29 cellular contexts compared by ENCODE assay signal in genomic region chr5:170761708-170762066, GRCh38. TPM values are rescaled to one million over a fixed set of nuclear protein-coding genes. Genes with fewer than 3 reads are reported as not detected.
"Had no signal": no experiment of that assay in that cellular context is flagged by ENCODE, and none has a peak within 500 bp of the region (broad histone marks: within the 10 kb centered on the region; RNA-seq: fewer than 3 reads in every experiment).

No MANE protein-coding gene starts in this region.

- H3K36me3 Mint-ChIP-seq: activated CD8-positive, alpha-beta memory T cell treated with anti-CD3 and anti-CD28 coated beads, Interleukin-2, amount 10 ng/mL, durations not matched to agents 7 days and 5 days; activated naive CD4-positive, alpha-beta T cell treated with anti-CD3 and anti-CD28 coated beads, Interleukin-2, amount 50 U/mL, for 24 hours had no signal

- H3K27ac ChIP-seq: breast epithelium, SJCRH30 had no signal

- H3K9me3 Mint-ChIP-seq: activated naive CD4-positive, alpha-beta T cell treated with anti-CD3 and anti-CD28 coated beads, Interleukin-2, amount 50 U/mL, for 24 hours; activated T-cell treated with anti-CD3 and anti-CD28 coated beads, Interleukin-2, amount 50 U/mL, for 24 hours; activated T-helper 1 cell treated with anti-CD3 and anti-CD28 coated beads, Interleukin-12 subunit alpha, Interleukin-12 subunit beta, Interleukin-2, Interleukin-4 antibody, amounts not matched to agents 30 ng/mL and 10 ng/mL and 1 ng/mL, durations not matched to agents 14 hours and 24 hours and 36 hours had no signal

- H3K9ac ChIP-seq: SK-N-SH had no signal

- H3K27ac Mint-ChIP-seq: activated CD8-positive, alpha-beta memory T cell treated with anti-CD3 and anti-CD28 coated beads, Interleukin-2, amount 10 ng/mL, durations not matched to agents 7 days and 5 days; activated naive CD4-positive, alpha-beta T cell treated with anti-CD3 and anti-CD28 coated beads, Interleukin-2, amount 50 U/mL, for 24 hours; activated T-cell treated with anti-CD3 and anti-CD28 coated beads, Interleukin-2, amount 50 U/mL, for 24 hours; activated T-helper 1 cell treated with anti-CD3 and anti-CD28 coated beads, Interleukin-12 subunit alpha, Interleukin-12 subunit beta, Interleukin-2, Interleukin-4 antibody, amounts not matched to agents 30 ng/mL and 10 ng/mL and 1 ng/mL, durations not matched to agents 14 hours and 24 hours and 36 hours had no signal

- H3K4me1 Mint-ChIP-seq: activated CD8-positive, alpha-beta memory T cell treated with anti-CD3 and anti-CD28 coated beads, Interleukin-2, amount 10 ng/mL, durations not matched to agents 7 days and 5 days; activated naive CD4-positive, alpha-beta T cell treated with anti-CD3 and anti-CD28 coated beads, Interleukin-2, amount 50 U/mL, for 24 hours had no signal

- H3K27me3 Mint-ChIP-seq: activated CD8-positive, alpha-beta memory T cell treated with anti-CD3 and anti-CD28 coated beads, Interleukin-2, amount 10 ng/mL, durations not matched to agents 7 days and 5 days; activated T-cell treated with anti-CD3 and anti-CD28 coated beads, Interleukin-2, amount 50 U/mL, for 24 hours had no signal

- H3K9me3 ChIP-seq: breast epithelium, SJCRH30, SK-N-SH had no signal

- H3K27me3 ChIP-seq: breast epithelium, SJCRH30 had no signal

- H3K4me2 ChIP-seq: SK-N-SH had no signal

- H3K9me2 ChIP-seq: SK-N-SH had no signal

- H3K4me3 ChIP-seq: breast epithelium, SJCRH30 had no signal

- DNase-seq: activated CD4-positive, alpha-beta T cell treated with anti-CD3 and anti-CD28 coated beads for 48 hours; activated CD4-positive, alpha-beta T cell treated with anti-CD3 and anti-CD28 coated beads, Interleukin-2, amount 50 U/mL, for 4 hours; activated CD4-positive, CD25-positive, alpha-beta regulatory T cell treated with anti-CD3 and anti-CD28 coated beads, Interleukin-2, amount 50 U/mL, for 72 hours; activated CD8-positive, alpha-beta memory T cell treated with anti-CD3 and anti-CD28 coated beads, Interleukin-2, amount 10 ng/mL, durations not matched to agents 7 days and 5 days; activated effector memory CD4-positive, alpha-beta T cell treated with Interleukin-2 at 50 U/mL for 16 hours; activated naive CD4-positive, alpha-beta T cell; activated T-cell treated with anti-CD3 and anti-CD28 coated beads, Interleukin-2, amount 50 U/mL, for 24 hours; aorta; KG1; NCI-H1092; NCI-H1417 treated with DMSO at 0.1 percent for 48 hours; NCI-H1694; NCI-H2029; NCI-H510A treated with DMSO at 0.1 percent for 48 hours; NCI-H69; NK-92 treated with Interleukin-12 subunit alpha and Interleukin-12 subunit beta, amount 100 ng/mL, for 24 hours; OCI-M1; RPMI8226; SJCRH30; SK-N-SH; SW 1271 had no signal

- H3K4me3 Mint-ChIP-seq: activated CD8-positive, alpha-beta memory T cell treated with anti-CD3 and anti-CD28 coated beads, Interleukin-2, amount 10 ng/mL, durations not matched to agents 7 days and 5 days; activated naive CD4-positive, alpha-beta T cell treated with anti-CD3 and anti-CD28 coated beads, Interleukin-2, amount 50 U/mL, for 24 hours; activated T-cell treated with anti-CD3 and anti-CD28 coated beads, Interleukin-2, amount 50 U/mL, for 24 hours; activated T-helper 1 cell treated with anti-CD3 and anti-CD28 coated beads, Interleukin-12 subunit alpha, Interleukin-12 subunit beta, Interleukin-2, Interleukin-4 antibody, amounts not matched to agents 30 ng/mL and 10 ng/mL and 1 ng/mL, durations not matched to agents 14 hours and 24 hours and 36 hours had no signal

- ATAC-seq: activated CD8-positive, alpha-beta memory T cell treated with anti-CD3 and anti-CD28 coated beads, Interleukin-2, amount 10 ng/mL, durations not matched to agents 7 days and 5 days; Panc1; Right ventricle myocardium inferior had no signal

- H3K36me3 ChIP-seq: breast epithelium, SJCRH30 had no signal

RNA-seq across cellular contexts. Expression of gene GABRP, which starts 21.8 kb away (rescaled TPM):
- total RNA-seq: activated CD8-positive, alpha-beta memory T cell treated with anti-CD3 and anti-CD28 coated beads, Interleukin-2, amount 10 ng/mL, durations not matched to agents 7 days and 5 days; activated T-helper 1 cell treated with anti-CD3 and anti-CD28 coated beads, Interleukin-12 subunit alpha, Interleukin-12 subunit beta, Interleukin-2, Interleukin-4 antibody, amounts not matched to agents 30 ng/mL and 10 ng/mL and 1 ng/mL, durations not matched to agents 14 hours and 24 hours and 36 hours; LHCN-M2; M059J; SJCRH30; T-helper 1 cell treated with Interleukin-12 subunit alpha and Interleukin-12 subunit beta and Interleukin-4 antibody, amounts not matched to agents 30 ng/mL and 1 ng/mL, for 36 hours had no signal
